Comparison of ENCODE assay signal across 20 cellular contexts in the genomic region with DNA sequence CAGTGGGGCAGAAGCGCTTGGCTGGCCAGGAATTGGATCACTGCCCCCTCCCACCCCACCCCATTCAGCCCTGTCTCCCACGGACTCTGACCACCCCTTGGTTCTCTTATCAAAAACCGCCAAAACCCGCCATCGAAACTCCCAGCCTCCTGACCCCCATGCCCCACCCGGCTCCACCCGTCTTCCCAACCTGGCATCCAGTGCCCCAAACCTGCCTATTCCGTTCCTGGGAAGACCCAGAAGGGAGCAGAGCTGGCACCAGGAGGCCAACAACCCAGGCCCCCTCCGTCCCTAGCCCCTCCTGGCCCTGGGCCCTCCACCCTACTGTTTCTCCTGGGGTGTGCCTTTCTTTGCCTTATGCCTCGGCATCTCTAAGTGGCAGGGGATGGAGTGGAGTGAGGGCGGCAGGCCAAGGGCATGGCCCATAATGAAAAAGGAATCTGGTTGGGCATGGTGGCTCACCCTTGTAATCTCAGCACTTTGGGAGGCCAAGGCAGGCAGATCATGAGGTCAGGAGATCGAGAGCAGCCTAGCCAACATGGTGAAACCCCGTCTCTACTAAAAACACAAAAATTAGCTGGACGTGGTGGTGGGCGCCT. TPM values are rescaled to one million over a fixed set of nuclear protein-coding genes. Genes with fewer than 3 reads are reported as not detected.
DNase-seq lines count a peak whose midpoint lies in the region; ATAC-seq, FAIRE-seq and TF ChIP-seq lines count a peak whose summit lies in the region.
"Had no signal": no experiment of that assay in that cellular context is flagged by ENCODE, and none has a peak within 500 bp of the region (broad histone marks: within the 10 kb centered on the region; RNA-seq: fewer than 3 reads in every experiment).

No MANE protein-coding gene starts in this region.

- no peak overlapping the region for H3K56ac ChIP-seq in H1 (replicated peaks; ENCODE audit: insufficient read length, low read depth, low read length)

- H3K9ac ChIP-seq in H1 (replicated peaks in 1 of 4; ENCODE audit: extremely low read depth in 1 of 4, low read depth in 3 of 4, low read length in 3 of 4), result no peak overlapping the region

- peak overlapping the region in 2 of 3 experiments; percentile 61 to 63 for H3K27ac Mint-ChIP-seq in nephron
- H3K27ac Mint-ChIP-seq in activated T-cell treated with anti-CD3 and anti-CD28 coated beads, Interleukin-2, amount 50 U/mL, for 72 hours, result no peak overlapping the region
- no peak overlapping the region for H3K27ac Mint-ChIP-seq in T-helper 2 cell treated with Interferon-gamma antibody and Interleukin-4, amounts not matched to agents 5 μg/mL and 100 μg/mL, for 36 hours
- H3K27ac Mint-ChIP-seq: activated CD8-positive, alpha-beta T cell treated with anti-CD3 and anti-CD28 coated beads, Interleukin-2, amount 10 ng/mL, durations not matched to agents 7 days and 5 days; endodermal cell; T-cell had no signal

- peaks cover 23% of the 10 kb centered on the region for H3K4me1 Mint-ChIP-seq in nephron
- peaks cover 16% of the 10 kb centered on the region for H3K4me1 Mint-ChIP-seq in activated T-cell treated with anti-CD3 and anti-CD28 coated beads, Interleukin-2, amount 50 U/mL, for 72 hours (ENCODE audit: low read depth)
- peaks cover 6% of the 10 kb centered on the region for H3K4me1 Mint-ChIP-seq in T-helper 2 cell treated with Interferon-gamma antibody and Interleukin-4, amounts not matched to agents 5 μg/mL and 100 μg/mL, for 36 hours (ENCODE audit: low read depth)

- H3K4ac ChIP-seq in H1 (replicated peaks; ENCODE audit: insufficient read length, low read depth, low read length), result no peak overlapping the region

- no peak overlapping the region for H4K5ac ChIP-seq in H1 (ENCODE audit: insufficient read length, low read depth, low read length)

- H2AK5ac ChIP-seq in H1 (ENCODE audit: low read depth, low read length), result no peak overlapping the region

- POLR2A ChIA-PET in A549 (lab: Yijun Ruan, JAX), result interaction anchor here (0.7 to 1.5 kb wide), 6 partner anchors 8 to 182 kb away, joined by 4 to 17 read pairs (median 6); partner anchors contain the start of gene EPHA2
- POLR2A ChIA-PET in PC-9 (lab: Charles Lee; ENCODE audit: unreplicated experiment), result interaction anchor here (0.6 to 0.7 kb wide), 3 partner anchors 27 to 553 kb away, joined by 3 to 5 read pairs (median 4); no protein-coding TSS in a partner anchor
- POLR2A ChIA-PET in H1 (lab: Charles Lee; ENCODE audit: partially characterized antibody), result interaction anchor here (0.7 to 3.3 kb wide), 5 partner anchors 9 to 92 kb away, joined by 3 to 14 read pairs (median 3); no protein-coding TSS in a partner anchor

- FAIRE-seq in A549 (lab: Jason Lieb, UNC), result no peak
- FAIRE-seq in H1 (lab: Jason Lieb, UNC), result no peak

- H3K4me1 ChIP-seq in A549 (peaks cover 84% of the 10 kb centered on the region), PC-9 (replicated peaks; ENCODE audit: insufficient read depth) (peaks cover 91% of the 10 kb centered on the region), H1 (replicated peaks in 1 of 4; ENCODE audit: control insufficient read depth in 3 of 4, insufficient read depth in 4 of 4, low read length in 3 of 4) (peaks cover 5 to 24% (median 13%) of the 10 kb centered on the region in 4 experiments)

- peak overlapping the region; percentile 7; the same call in 1 of the 2 replicates for H4K8ac ChIP-seq in H1 (ENCODE audit: extremely low read depth, insufficient read depth, low read length)

- no peak overlapping the region for H3K23ac ChIP-seq in H1 (ENCODE audit: insufficient read length)

- peaks cover 28% of the 10 kb centered on the region for H3F3A ChIP-seq in PC-9 (ENCODE audit: insufficient read depth, low read depth)

- TF ChIP-seq RAD21 in A549 (conservative IDR thresholded peaks at IDR 0.05 in 1 of 2, IDR thresholded peaks at IDR 0.05 in 1 of 2) (no peak), H1 (IDR thresholded peaks at IDR 0.05 in 1 of 2, conservative IDR thresholded peaks at IDR 0.05 in 1 of 2; ENCODE audit: low read depth in 2 of 2, low read length in 2 of 2) (no peak)

- no TSS peak for BruUV-seq in PC-9 (replicated peaks; lab: Mats Ljungman, UMichigan)

- H2BK15ac ChIP-seq in H1 (ENCODE audit: low read length), result no peak overlapping the region

- no peak overlapping the region; the same call in 1 of the 2 replicates for H3K18ac ChIP-seq in H1 (ENCODE audit: extremely low read depth, low read length)

- no peaks in the 10 kb centered on the region for H3K9me2 ChIP-seq in PC-9 (ENCODE audit: insufficient read depth)

- H3K27me3 ChIP-seq in PC-9 (ENCODE audit: insufficient read depth, low read depth) (no peaks in the 10 kb centered on the region), H1 (replicated peaks in 1 of 4; ENCODE audit: control insufficient read depth in 3 of 4, extremely low read depth in 1 of 4, insufficient read depth in 3 of 4, low read length in 3 of 4) (no peaks in the 10 kb centered on the region; a peak in 1 of 7 replicates)

- H3K79me1 ChIP-seq in H1 (ENCODE audit: low read depth, low read length), result no peaks in the 10 kb centered on the region

- H2BK120ac ChIP-seq in H1 (replicated peaks; ENCODE audit: low read depth, low read length), result no peak overlapping the region

- H3K4me3 Mint-ChIP-seq in nephron, result no peak overlapping the region
- no peak overlapping the region for H3K4me3 Mint-ChIP-seq in activated T-cell treated with anti-CD3 and anti-CD28 coated beads, Interleukin-2, amount 50 U/mL, for 72 hours
- no peak overlapping the region for H3K4me3 Mint-ChIP-seq in T-helper 2 cell treated with Interferon-gamma antibody and Interleukin-4, amounts not matched to agents 5 μg/mL and 100 μg/mL, for 36 hours
- H3K4me3 Mint-ChIP-seq: activated CD8-positive, alpha-beta T cell treated with anti-CD3 and anti-CD28 coated beads, Interleukin-2, amount 10 ng/mL, durations not matched to agents 7 days and 5 days; activated T-cell treated with anti-CD3 and anti-CD28 coated beads, Interleukin-2, amount 50 U/mL, for 4 hours; endodermal cell; T-cell had no signal

- no peaks in the 10 kb centered on the region for H3K36me3 Mint-ChIP-seq in nephron (ENCODE audit: low read depth)
- H3K36me3 Mint-ChIP-seq in activated T-cell treated with anti-CD3 and anti-CD28 coated beads, Interleukin-2, amount 50 U/mL, for 72 hours (ENCODE audit: insufficient read depth in 2 of 2), result no peaks in the 10 kb centered on the region
- H3K36me3 Mint-ChIP-seq in T-helper 2 cell treated with Interferon-gamma antibody and Interleukin-4, amounts not matched to agents 5 μg/mL and 100 μg/mL, for 36 hours (ENCODE audit: low read depth), result no peaks in the 10 kb centered on the region
- H3K36me3 Mint-ChIP-seq: T-cell had no signal

- no peak for TF ChIP-seq POLR2A in A549 (IDR thresholded peaks at IDR 0.05; ENCODE audit: low read length)
- no peak for TF ChIP-seq POLR2A in H1 (IDR thresholded peaks at IDR 0.05; ENCODE audit: control extremely low read depth in 1 of 2, low read depth in 2 of 2, low read length in 2 of 2)

- H4K91ac ChIP-seq in H1 (replicated peaks; ENCODE audit: insufficient read length, low read length), result peak overlapping the region; percentile 80

- H3K23me2 ChIP-seq in H1 (ENCODE audit: low read depth, low read length), result no peaks in the 10 kb centered on the region

- intact Hi-C loops in PC-9 (cut with micrococcal nuclease; ENCODE audit: unreplicated experiment), result loop anchor here (5.0 kb wide), 1 partner anchor 370 kb away; no protein-coding TSS in a partner anchor

- no peaks in the 10 kb centered on the region for H4K20me1 ChIP-seq in PC-9 (ENCODE audit: insufficient read depth)
- no peaks in the 10 kb centered on the region for H4K20me1 ChIP-seq in H1 (replicated peaks in 1 of 2; ENCODE audit: control insufficient read depth in 1 of 2, insufficient read depth in 2 of 2, low read length in 2 of 2)

- no peak overlapping the region for H2AFZ ChIP-seq in PC-9
- no peak overlapping the region for H2AFZ ChIP-seq in H1 (ENCODE audit: low read length)

- H3K4me2 ChIP-seq in A549, result peak overlapping the region; percentile 72; the same call in 1 of the 3 replicates
- H3K4me2 ChIP-seq in PC-9, result peak overlapping the region; percentile 65
- H3K4me2 ChIP-seq in H1 (ENCODE audit: insufficient read depth in 1 of 2, low read depth in 2 of 2, low read length in 2 of 2), result no peak overlapping the region

- 87% methylated on average over 14 of the region's 15 CpGs for WGBS in A549 (ENCODE audit: missing lambda C conversion rate)
- WGBS in H1 (ENCODE audit: extremely low coverage in 1 of 2, insufficient coverage in 1 of 2, insufficient read length in 1 of 2, insufficient replicate concordance in 2 of 2, low coverage in 1 of 2, low lambda C conversion rate in 2 of 2, missing lambda C conversion rate in 1 of 2), 2 experiments, result 94% methylated on average over 10 of the region's 15 CpGs; no CpG with 5 or more reads in 1 of the 2 experiments

- TF ChIP-seq EP300 in A549 (IDR thresholded peaks at IDR 0.05) (no peak), H1 (IDR thresholded peaks at IDR 0.05; ENCODE audit: borderline replicate concordance in 1 of 2, low read depth in 2 of 2, low read length in 2 of 2) (no peak)

- H3K9me3 ChIP-seq in A549 (no peaks in the 10 kb centered on the region), PC-9 (ENCODE audit: insufficient read depth, low read depth) (no peaks in the 10 kb centered on the region), H1 (ENCODE audit: insufficient read depth in 2 of 2, low read depth in 1 of 2, low read length in 1 of 2) (no peaks in the 10 kb centered on the region)
- H3K9me3 ChIP-seq: lower lobe of right lung had no signal

- H3K27me3 Mint-ChIP-seq in nephron (ENCODE audit: low read depth), result peaks cover 18% of the 10 kb centered on the region
- no peaks in the 10 kb centered on the region for H3K27me3 Mint-ChIP-seq in activated T-cell treated with anti-CD3 and anti-CD28 coated beads, Interleukin-2, amount 50 U/mL, for 72 hours (ENCODE audit: low read depth)
- H3K27me3 Mint-ChIP-seq in T-helper 2 cell treated with Interferon-gamma antibody and Interleukin-4, amounts not matched to agents 5 μg/mL and 100 μg/mL, for 36 hours (ENCODE audit: low read depth), result peaks cover 14% of the 10 kb centered on the region

- no peak for ATAC-seq in A549
- ATAC-seq in activated T-cell treated with anti-CD3 and anti-CD28 coated beads, Interleukin-2, amount 50 U/mL, for 72 hours (replicated peaks in 1 of 2), result no peak
- ATAC-seq: activated CD8-positive, alpha-beta T cell treated with anti-CD3 and anti-CD28 coated beads, Interleukin-2, amount 10 ng/mL, durations not matched to agents 7 days and 5 days; activated T-cell treated with anti-CD3 and anti-CD28 coated beads, Interleukin-2, amount 50 U/mL, for 4 hours; T-cell had no signal

- DNase-seq in A549 (ENCODE audit: low read depth in 1 of 2, low spot score in 1 of 2) (no peak), PC-9 (peak in 1 of 2 experiments; percentile 48), H1 (ENCODE audit: low read depth in 1 of 2, low spot score in 2 of 2) (no peak), NCI-H2196 (lab: John Stamatoyannopoulos, UW; ENCODE audit: unreplicated experiment) (no peak), AG08395 (ENCODE audit: low spot score) (no peak)
- DNase-seq in activated T-cell treated with anti-CD3 and anti-CD28 coated beads, Interleukin-2, amount 50 U/mL, for 72 hours, result no peak
- no peak for DNase-seq in T-helper 2 cell treated with Interferon-gamma antibody and Interleukin-4, amounts not matched to agents 5 μg/mL and 100 μg/mL, for 36 hours (ENCODE audit: low spot score)
- DNase-seq: activated CD4-positive, CD25-positive, alpha-beta regulatory T cell treated with anti-CD3 and anti-CD28 coated beads, Interleukin-2, amount 50 U/mL, for 72 hours; activated CD8-positive, alpha-beta T cell treated with anti-CD3 and anti-CD28 coated beads, Interleukin-2, amount 10 ng/mL, durations not matched to agents 7 days and 5 days; activated naive CD4-positive, alpha-beta T cell treated with Interleukin-2 at 50 U/mL for 16 hours; activated T-cell treated with anti-CD3 and anti-CD28 coated beads, Interleukin-2, amount 50 U/mL, for 4 hours; amygdala; cortex of kidney; endodermal cell; lower lobe of right lung; NCI-H1436; NCI-H2107; nucleus accumbens; T-cell had no signal

- no peak overlapping the region for H3K14ac ChIP-seq in H1 (ENCODE audit: insufficient read length)

- CTCF ChIA-PET in A549 (lab: Yijun Ruan, JAX) (interaction anchor here (0.9 to 1.9 kb wide), 4 partner anchors 16 to 90 kb away, joined by 3 to 9 read pairs (median 4); no protein-coding TSS in a partner anchor), PC-9 (lab: Charles Lee) (interaction anchor here (0.6 to 1.1 kb wide), 3 partner anchors 17 to 644 kb away, joined by 3 to 4 read pairs (median 4); no protein-coding TSS in a partner anchor), H1 (lab: Charles Lee; ENCODE audit: partially characterized antibody) (interaction anchor here (0.8 to 6.4 kb wide), 6 partner anchors 9 to 116 kb away, joined by 3 to 53 read pairs (median 4); no protein-coding TSS in a partner anchor)

- H2BK20ac ChIP-seq in H1 (ENCODE audit: low read length), result 0 out of 2 replicates have a peak overlapping the region, but pooled peaks have one; percentile 61

- no peaks in the 10 kb centered on the region for H3K36me3 ChIP-seq in PC-9 (ENCODE audit: low read depth)
- H3K36me3 ChIP-seq in H1 (ENCODE audit: control insufficient read depth in 2 of 4, insufficient read depth in 4 of 4, low read length in 3 of 4), result no peaks in the 10 kb centered on the region
- H3K36me3 ChIP-seq: lower lobe of right lung had no signal

- H3K4me3 ChIP-seq in A549 (no peak overlapping the region), PC-9 (no peak overlapping the region), H1 (ENCODE audit: extremely low read depth in 1 of 4, insufficient read depth in 2 of 4, low read depth in 3 of 4, low read length in 4 of 4) (no peak overlapping the region)
- H3K4me3 ChIP-seq: lower lobe of right lung had no signal

- H2BK12ac ChIP-seq in H1 (ENCODE audit: low read depth, low read length), result peak overlapping the region; percentile 68; the same call in 1 of the 2 replicates

- H3K27ac ChIP-seq in A549, result peak overlapping the region; percentile 96 to 97
- H3K27ac ChIP-seq in PC-9, result peak overlapping the region; percentile 98
- H3K27ac ChIP-seq in H1 (ENCODE audit: low read depth, low read length), result no peak overlapping the region

- H3K9me3 Mint-ChIP-seq in nephron, result no peaks in the 10 kb centered on the region
- H3K9me3 Mint-ChIP-seq in activated T-cell treated with anti-CD3 and anti-CD28 coated beads, Interleukin-2, amount 50 U/mL, for 72 hours, result no peaks in the 10 kb centered on the region
- H3K9me3 Mint-ChIP-seq in T-helper 2 cell treated with Interferon-gamma antibody and Interleukin-4, amounts not matched to agents 5 μg/mL and 100 μg/mL, for 36 hours, result no peaks in the 10 kb centered on the region
- H3K9me3 Mint-ChIP-seq: activated T-cell treated with anti-CD3 and anti-CD28 coated beads, Interleukin-2, amount 50 U/mL, for 4 hours; endodermal cell; T-cell had no signal

- TF ChIP-seq CTCF in A549 (IDR thresholded peaks at IDR 0.05) (no peak), PC-9 (conservative IDR thresholded peaks at IDR 0.05) (no peak), H1 (IDR thresholded peaks at IDR 0.05; ENCODE audit: control extremely low read depth in 1 of 3, insufficient read depth in 1 of 3, low read depth in 1 of 3, low read length in 3 of 3) (no peak), nephron (IDR thresholded peaks at IDR 0.05; ENCODE audit: unreplicated experiment in 3 of 3) (no peak)

- H2BK5ac ChIP-seq in H1 (ENCODE audit: low read depth, low read length), result no peak overlapping the region

- H3K79me2 ChIP-seq in PC-9 (ENCODE audit: low read depth) (no peaks in the 10 kb centered on the region; the same call in 1 of the 2 replicates), H1 (ENCODE audit: control insufficient read depth in 1 of 2, insufficient read depth in 2 of 2, low read length in 2 of 2) (no peaks in the 10 kb centered on the region)

RNA-seq across cellular contexts. Expression of gene EPHA2, which starts 16.5 kb away (rescaled TPM):
- polyA plus RNA-seq in A549 (2011; rRNA removed) (55.0 and 59.3 TPM in 2 replicates), A549 (2017; fragmentation: RNase III; extraction: RNeasy Plus Mini Kit Qiagen cat#74134 plus additional on column Dnase treatment) (87.1 to 93.8 TPM (median 93.2 TPM) in 3 replicates), H1 (2011; rRNA removed) (26.8 and 42.2 TPM in 2 replicates)
- polyA plus RNA-seq in A549 (2012; cell fraction: cytosol; rRNA removed), result 112 and 122 TPM in 2 replicates
- 317 and 462 TPM in 2 replicates for polyA plus RNA-seq in A549 (2012; cell fraction: nucleus; rRNA removed)
- polyA minus RNA-seq in A549 (2011; rRNA and poly(A)+ RNA removed), result 99.4 and 100.0 TPM in 2 replicates
- total RNA-seq in PC-9 (2021), result 48.3 and 65.8 TPM in 2 replicates
- 28.4 and 33.6 TPM in 2 replicates for total RNA-seq in H1 (2021; fragmentation: NEBNext Ultra II Directional; extraction: Animal tissue kit (Norgen Biotek cat#: 25700))
- polyA plus RNA-seq in H1 (2011; cell fraction: cytosol; rRNA removed), result 24.2 TPM
- polyA plus RNA-seq in H1 (2011; cell fraction: nucleus; rRNA removed), result 69.5 TPM
- 23.3 to 29.4 TPM (median 24.9 TPM) in 4 replicates for polyA plus RNA-seq in H1 (2012, experiment 1 of 2)
- 28.9 TPM for polyA plus RNA-seq in H1 (2012, experiment 2 of 2)
- polyA plus RNA-seq in H1 (2013, experiment 1 of 2), result 33.8 TPM
- 33.1 TPM for polyA plus RNA-seq in H1 (2013, experiment 2 of 2)
- 44.2 and 53.8 TPM in 2 replicates for polyA minus RNA-seq in H1 (2011; rRNA and poly(A)+ RNA removed)
- polyA minus RNA-seq in H1 (2011; cell fraction: cytosol; rRNA and poly(A)+ RNA removed), result 30.1 TPM
- polyA minus RNA-seq in H1 (2011; cell fraction: nucleus; rRNA and poly(A)+ RNA removed), result 34.1 TPM
- total RNA-seq in activated T-cell treated with anti-CD3 and anti-CD28 coated beads, Interleukin-2, amount 50 U/mL, for 72 hours, result under 1 TPM in 1 of 2 donors, not detected in 1; 0.43 TPM
- total RNA-seq: activated CD8-positive, alpha-beta T cell treated with anti-CD3 and anti-CD28 coated beads, Interleukin-2, amount 10 ng/mL, durations not matched to agents 7 days and 5 days had no signal

RNA-seq across cellular contexts. Expression of gene ARHGEF19, which starts 40.1 kb away (rescaled TPM):
- polyA plus RNA-seq in A549 (2011; rRNA removed) (6.1 and 6.7 TPM in 2 replicates), A549 (2017; fragmentation: RNase III; extraction: RNeasy Plus Mini Kit Qiagen cat#74134 plus additional on column Dnase treatment) (7.6 to 9.5 TPM (median 9.2 TPM) in 3 replicates), H1 (2011; rRNA removed) (47.5 and 69.2 TPM in 2 replicates)
- 9.2 and 11.2 TPM in 2 replicates for polyA plus RNA-seq in A549 (2012; cell fraction: cytosol; rRNA removed)
- polyA plus RNA-seq in A549 (2012; cell fraction: nucleus; rRNA removed), result 25.8 and 26.3 TPM in 2 replicates
- polyA minus RNA-seq in A549 (2011; rRNA and poly(A)+ RNA removed), result 3.2 and 4.2 TPM in 2 replicates
- 38.5 and 44.3 TPM in 2 replicates for total RNA-seq in PC-9 (2021)
- 51.9 and 56.4 TPM in 2 replicates for total RNA-seq in H1 (2021; fragmentation: NEBNext Ultra II Directional; extraction: Animal tissue kit (Norgen Biotek cat#: 25700))
- 55.0 TPM for polyA plus RNA-seq in H1 (2011; cell fraction: cytosol; rRNA removed)
- 157 TPM for polyA plus RNA-seq in H1 (2011; cell fraction: nucleus; rRNA removed)
- polyA plus RNA-seq in H1 (2012, experiment 1 of 2), result 42.8 to 57.1 TPM (median 54.3 TPM) in 4 replicates
- polyA plus RNA-seq in H1 (2012, experiment 2 of 2), result 45.5 TPM
- polyA plus RNA-seq in H1 (2013, experiment 1 of 2), result 32.6 TPM
- polyA plus RNA-seq in H1 (2013, experiment 2 of 2), result 30.2 TPM
- polyA minus RNA-seq in H1 (2011; rRNA and poly(A)+ RNA removed), result 27.7 and 32.0 TPM in 2 replicates
- polyA minus RNA-seq in H1 (2011; cell fraction: cytosol; rRNA and poly(A)+ RNA removed), result 22.2 TPM
- 30.7 TPM for polyA minus RNA-seq in H1 (2011; cell fraction: nucleus; rRNA and poly(A)+ RNA removed)
- total RNA-seq in activated T-cell treated with anti-CD3 and anti-CD28 coated beads, Interleukin-2, amount 50 U/mL, for 72 hours, result 1 to 10 TPM; 7.0 to 9.9 TPM

Comparison
In these comparisons a context has a peak if more than half of its experiments do, and no peak if none do; other contexts are left out.
1. H3K4me2 ChIP-seq: peak in A549 (single experiment) and PC-9 (single experiment); none in H1 (0 of 2).
2. H3K27ac Mint-ChIP-seq: peak in nephron (2 of 3); none in activated T-cell treated with anti-CD3 and anti-CD28 coated beads, Interleukin-2, amount 50 U/mL, for 72 hours (single experiment) and T-helper 2 cell treated with Interferon-gamma antibody and Interleukin-4, amounts not matched to agents 5 μg/mL and 100 μg/mL, for 36 hours (single experiment).
3. RNA of gene EPHA2, which starts 16.5 kb away (total RNA-seq): 48.3 to 65.8 TPM in PC-9 and 28.4 to 33.6 TPM in H1; 0.43 TPM in activated T-cell treated with anti-CD3 and anti-CD28 coated beads, Interleukin-2, amount 50 U/mL, for 72 hours; every median in the first group is over 10 times any median in the second.